ENCODE assay signal across 1 cellular context in the genomic region with DNA sequence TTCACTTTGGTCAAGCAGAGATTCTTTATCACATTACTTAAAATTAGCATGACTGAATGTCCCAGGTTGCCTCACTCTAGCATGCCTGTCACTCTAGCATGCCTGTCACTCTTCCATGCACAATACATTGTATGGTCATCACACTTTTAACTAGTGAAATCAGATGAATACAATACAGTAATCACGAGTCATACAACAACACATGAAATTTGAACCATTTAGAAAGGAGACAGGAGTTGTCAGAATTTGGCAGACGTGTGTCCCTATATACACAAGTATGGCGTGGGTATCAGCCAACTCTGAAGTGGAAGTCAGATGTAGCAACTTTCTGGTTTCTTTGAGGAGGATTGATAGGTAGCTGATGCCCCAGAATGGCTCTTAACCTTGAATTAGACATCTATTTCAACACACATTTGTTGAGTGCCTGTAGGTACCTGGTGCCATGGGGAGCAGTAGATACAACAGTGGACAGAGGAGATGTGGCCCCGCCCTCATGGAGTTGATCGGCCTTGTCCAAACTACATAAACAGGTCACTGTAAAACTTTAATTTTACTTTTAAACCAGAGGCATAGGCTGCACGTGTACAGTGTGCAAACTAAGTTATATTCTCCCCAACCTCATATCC.
TF ChIP-seq lines count a peak whose summit lies in the region.

No MANE protein-coding gene starts in this region.

TF ChIP-seq in HEK293, 187 proteins besides CTCF, POLR2A, EP300 and RAD21:
- no peak for TF ChIP-seq ZNF223 (tag by site-specific recombination; IDR thresholded peaks at IDR 0.05)
- TF ChIP-seq ZNF610 (tag by site-specific recombination; IDR thresholded peaks at IDR 0.05; ENCODE audit: borderline replicate concordance) = peak; percentile 77; the same call in 1 of the 2 replicates
